ENCODE assay signal across 3 cellular contexts in genomic region chr6:63828678-63829077, GRCh38.
DNase-seq lines count a peak whose midpoint lies in the region; ATAC-seq, FAIRE-seq and TF ChIP-seq lines count a peak whose summit lies in the region.
"Not testable (repeated sequence)": the region's sequence is repeated elsewhere in the genome, so short reads cannot be mapped to it uniquely, and the experiment has no call there.

No MANE protein-coding gene starts in this region.

- DNase-seq in IMR-90 = peak; percentile 45
- peak; percentile 26 for DNase-seq in mesenchymal stem cell
- not testable (repeated sequence) for DNase-seq in urothelium cell line (ENCODE audit: low spot score)

- POLR2A ChIA-PET in IMR-90 (lab: Charles Lee; ENCODE audit: unreplicated experiment) = not testable (repeated sequence)

- H3K14ac ChIP-seq in IMR-90 (replicated peaks; ENCODE audit: low read depth, low read length); mesenchymal stem cell (ENCODE audit: low read length in 2 of 2): not testable (repeated sequence)

- H3K18ac ChIP-seq in IMR-90 (ENCODE audit: low read depth, low read length) = peak overlapping the region; percentile 49
- H3K18ac ChIP-seq in mesenchymal stem cell (ENCODE audit: low read depth in 1 of 2, low read length in 2 of 2) = not testable (repeated sequence)

- H4K5ac ChIP-seq in IMR-90 (ENCODE audit: low read depth, low read length) = peak overlapping the region; percentile 16; the same call in 1 of the 2 replicates

- H3K56ac ChIP-seq in IMR-90 (ENCODE audit: extremely low read depth, insufficient read depth, low read length) = not testable (repeated sequence)

- H3K23ac ChIP-seq in IMR-90 (ENCODE audit: low read depth, low read length); mesenchymal stem cell (ENCODE audit: low read length in 2 of 2): not testable (repeated sequence)

- peak; percentile 74 for FAIRE-seq in urothelium cell line (lab: Jason Lieb, UNC)

- not testable (repeated sequence) for TF ChIP-seq CTCF in IMR-90 (conservative IDR thresholded peaks at IDR 0.05; ENCODE audit: low read depth, low read length)

- CTCF ChIA-PET in IMR-90 (lab: Yijun Ruan, JAX) = interaction anchor here (0.6 kb wide), 1 partner anchor 720 kb away, joined by 3 read pairs; no protein-coding TSS in a partner anchor

- dilution Hi-C loops in IMR-90 (cut with HindIII; ENCODE audit: low sequenced_read_pairs, unreplicated experiment) = not testable (repeated sequence)

- peak overlapping the region; percentile 45; the same call in 1 of the 2 replicates for H3K4ac ChIP-seq in IMR-90 (ENCODE audit: low read depth, low read length)
- H3K4ac ChIP-seq in mesenchymal stem cell (ENCODE audit: low read depth in 1 of 2, low read length in 2 of 2) = not testable (repeated sequence)

- not testable (repeated sequence) for BruUV-seq in IMR-90 (replicated peaks; lab: Mats Ljungman, UMichigan)

- not testable (repeated sequence) for H3K9me3 ChIP-seq in IMR-90 (ENCODE audit: control insufficient read depth, insufficient read depth, low read length)
- H3K9me3 ChIP-seq in mesenchymal stem cell (ENCODE audit: control insufficient read depth, low read length) = peaks cover 24% of the 10 kb centered on the region

- peak overlapping the region in 1 of 2 experiments; percentile 71; a peak in 1 of 4 replicates for H4K8ac ChIP-seq in IMR-90 (ENCODE audit: low read depth in 2 of 2, low read length in 2 of 2)
- not testable (repeated sequence) for H4K8ac ChIP-seq in mesenchymal stem cell (ENCODE audit: low read length)

- H3K4me3 ChIP-seq in IMR-90 (ENCODE audit: insufficient read depth, low read depth, low read length); mesenchymal stem cell (ENCODE audit: insufficient read depth in 1 of 2, low read depth in 1 of 2, low read length in 2 of 2): not testable (repeated sequence)

- peak overlapping the region; percentile 63 for H2BK120ac ChIP-seq in IMR-90 (ENCODE audit: low read depth, low read length)
- H2BK120ac ChIP-seq in mesenchymal stem cell (ENCODE audit: low read depth, low read length) = not testable (repeated sequence)

- H3K4me1 ChIP-seq in IMR-90 (ENCODE audit: control insufficient read depth, insufficient read depth, low read length); mesenchymal stem cell (ENCODE audit: control insufficient read depth, insufficient read depth, low read depth, low read length): not testable (repeated sequence)

- not testable (repeated sequence) for H3K79me1 ChIP-seq in IMR-90 (ENCODE audit: low read depth in 1 of 2, low read length in 2 of 2); mesenchymal stem cell (replicated peaks; ENCODE audit: low read length, poor library complexity, severe bottlenecking)

- peak; percentile 97 for ATAC-seq in IMR-90 (ENCODE audit: low read depth)

- not testable (repeated sequence) for H3K27me3 ChIP-seq in IMR-90 (ENCODE audit: control insufficient read depth, insufficient read depth, low read length); mesenchymal stem cell (ENCODE audit: control insufficient read depth in 1 of 2, insufficient read depth in 1 of 2, low read length in 2 of 2)

- intact Hi-C loops in IMR-90 (cut with micrococcal nuclease) = not testable (repeated sequence)

- peak overlapping the region; percentile 50; the same call in 1 of the 3 replicates for H2BK15ac ChIP-seq in IMR-90 (ENCODE audit: low read depth, low read length)
- not testable (repeated sequence) for H2BK15ac ChIP-seq in mesenchymal stem cell (ENCODE audit: low read depth, poor library complexity, severe bottlenecking)

- not testable (repeated sequence) for H4K20me1 ChIP-seq in IMR-90 (ENCODE audit: insufficient read depth, low read length)

- H3K36me3 ChIP-seq in IMR-90 (ENCODE audit: control insufficient read depth, insufficient read depth, low read length); mesenchymal stem cell (ENCODE audit: control insufficient read depth in 1 of 2, insufficient read depth in 2 of 2, low read depth in 1 of 2, low read length in 2 of 2): not testable (repeated sequence)

- H2BK12ac ChIP-seq in mesenchymal stem cell (ENCODE audit: low read length in 2 of 2) = not testable (repeated sequence)

- in situ Hi-C loops in IMR-90 (cut with MboI; ENCODE audit: low sequenced_read_pairs) = not testable (repeated sequence)

- not testable (repeated sequence) for H3K9ac ChIP-seq in IMR-90 (ENCODE audit: low read depth, low read length); mesenchymal stem cell (ENCODE audit: low read length)

- H2AK9ac ChIP-seq in IMR-90 (replicated peaks; ENCODE audit: low read depth, low read length, poor library complexity) = not testable (repeated sequence)

- peak overlapping the region; percentile 50 for H2BK5ac ChIP-seq in IMR-90 (ENCODE audit: low read depth, low read length, poor library complexity, severe bottlenecking)
- H2BK5ac ChIP-seq in mesenchymal stem cell (ENCODE audit: low read depth, low read length, poor library complexity, severe bottlenecking) = not testable (repeated sequence)

- H3K4me2 ChIP-seq in IMR-90 (ENCODE audit: low read depth, low read length); mesenchymal stem cell (ENCODE audit: low read length, poor library complexity, severe bottlenecking): not testable (repeated sequence)

- 0 out of 2 replicates have a peak overlapping the region, but pooled peaks have one; percentile 32 for H4K91ac ChIP-seq in IMR-90 (ENCODE audit: insufficient read depth, low read depth, low read length)
- not testable (repeated sequence) for H4K91ac ChIP-seq in mesenchymal stem cell (ENCODE audit: low read length)

- TF ChIP-seq RAD21 in IMR-90 (IDR thresholded peaks at IDR 0.05; ENCODE audit: low read length) = not testable (repeated sequence)

- peak overlapping the region; percentile 32 for H2BK20ac ChIP-seq in IMR-90 (ENCODE audit: low read depth, low read length)

- WGBS in IMR-90 (ENCODE audit: extremely low coverage in 2 of 2, insufficient read length in 1 of 2), 2 experiments = no CpG with 5 or more reads among the region's 1 CpG
- 81% methylated on average over 1 of the region's 1 CpG for WGBS in mesenchymal stem cell

- peak overlapping the region; percentile 35; the same call in 1 of the 2 replicates for H2AK5ac ChIP-seq in IMR-90 (ENCODE audit: low read depth, low read length)
- H2AK5ac ChIP-seq in mesenchymal stem cell (ENCODE audit: low read length, severe bottlenecking) = not testable (repeated sequence)

- TF ChIP-seq POLR2A in IMR-90 (IDR thresholded peaks at IDR 0.05; ENCODE audit: low read depth, low read length) = not testable (repeated sequence)

- H3K27ac ChIP-seq in IMR-90 (ENCODE audit: insufficient read depth, low read length); mesenchymal stem cell (ENCODE audit: low read length, poor library complexity, severe bottlenecking): not testable (repeated sequence)

- H3K9me1 ChIP-seq in IMR-90 (ENCODE audit: insufficient read depth, low read length) = not testable (repeated sequence)

- not testable (repeated sequence) for H2AFZ ChIP-seq in IMR-90 (replicated peaks; ENCODE audit: low read length, poor library complexity); mesenchymal stem cell (ENCODE audit: low read depth, low read length)
